ENCODE assay signal across 9 cellular contexts in genomic region chr4:73435984-73436383, GRCh38. TPM values are rescaled to one million over a fixed set of nuclear protein-coding genes. Genes with fewer than 3 reads are reported as not detected.
"Had no signal": no experiment of that assay in that cellular context is flagged by ENCODE, and none has a peak within 500 bp of the region (broad histone marks: within the 10 kb centered on the region; RNA-seq: fewer than 3 reads in every experiment).

AFP (plus strand) TSS chr4:73436221; CDS start chr4:73436263, 42 bp downstream.

- H2AFZ ChIP-seq: GM23338 had no signal

- H3K4me2 ChIP-seq: GM23338 had no signal

- H3K4me3 Mint-ChIP-seq: GM23338, H9, IgD-negative memory B cell had no signal

- FAIRE-seq: H1, H54, HTR-8/SVneo had no signal

- H3K9me3 Mint-ChIP-seq: GM23338, H9 had no signal

- DNase-seq: H9, HCEC 1CT, KBM-7 had no signal

- H3K27ac Mint-ChIP-seq: GM23338, H9, IgD-negative memory B cell had no signal

- ATAC-seq: GM23338 had no signal

- H3K27me3 Mint-ChIP-seq: IgD-negative memory B cell had no signal

- H3K4me3 ChIP-seq: GM23338 had no signal

- H3K36me3 Mint-ChIP-seq: IgD-negative memory B cell had no signal

- H3K4me1 Mint-ChIP-seq: GM23338, H9, IgD-negative memory B cell had no signal

RNA-seq across cellular contexts. Expression of gene AFP, which starts in this region (rescaled TPM):
- total RNA-seq: HT-29 had no signal
- polyA plus RNA-seq: IgD-negative memory B cell had no signal
